ENCODE assay signal across 14 cellular contexts in genomic region chr18:46337206-46337710, GRCh38.
DNase-seq lines count a peak whose midpoint lies in the region; ATAC-seq and TF ChIP-seq lines count a peak whose summit lies in the region.
"Had no signal": no experiment of that assay in that cellular context is flagged by ENCODE, and none has a peak within 500 bp of the region (broad histone marks: within the 10 kb centered on the region; RNA-seq: fewer than 3 reads in every experiment).

No MANE protein-coding gene starts in this region.

- H3K9me3 Mint-ChIP-seq in activated naive CD8-positive, alpha-beta T cell treated with anti-CD3 and anti-CD28 coated beads, Interleukin-2, amount 10 ng/mL, durations not matched to agents 7 days and 5 days, result no peaks in the 10 kb centered on the region
- H3K9me3 Mint-ChIP-seq in activated naive CD8-positive, alpha-beta T cell treated with anti-CD3 and anti-CD28 coated beads for 36 hours, result no peaks in the 10 kb centered on the region
- H3K9me3 Mint-ChIP-seq: activated naive CD8-positive, alpha-beta T cell treated with anti-CD3 and anti-CD28 coated beads, Interleukin-2, amount 50 U/mL, for 24 hours had no signal

- H3K4me2 ChIP-seq in OCI-LY3 (ENCODE audit: low read length), result no peak overlapping the region

- H3K4me1 ChIP-seq in OCI-LY3 (ENCODE audit: low read length) (peaks cover 17% of the 10 kb centered on the region), stomach smooth muscle (ENCODE audit: control insufficient read depth, insufficient read depth, low read length) (peaks cover 16% of the 10 kb centered on the region)

- H3K79me2 ChIP-seq in OCI-LY3 (ENCODE audit: low read length), result no peaks in the 10 kb centered on the region

- H4K20me1 ChIP-seq in OCI-LY3 (ENCODE audit: insufficient read depth, low read length), result no peaks in the 10 kb centered on the region

- H3K36me3 ChIP-seq in OCI-LY3 (replicated peaks; ENCODE audit: low read depth, low read length) (no peaks in the 10 kb centered on the region), stomach smooth muscle (ENCODE audit: control insufficient read depth in 2 of 2, insufficient read depth in 2 of 2, low read length in 2 of 2) (no peaks in the 10 kb centered on the region)
- H3K36me3 ChIP-seq: thoracic aorta had no signal

- peaks cover 50% of the 10 kb centered on the region for H3K4me1 Mint-ChIP-seq in activated naive CD8-positive, alpha-beta T cell treated with anti-CD3 and anti-CD28 coated beads, Interleukin-2, amount 10 ng/mL, durations not matched to agents 7 days and 5 days
- H3K4me1 Mint-ChIP-seq in activated naive CD8-positive, alpha-beta T cell treated with anti-CD3 and anti-CD28 coated beads for 36 hours, result peaks cover 27% of the 10 kb centered on the region

- POLR2A ChIA-PET in activated naive CD8-positive, alpha-beta T cell treated with anti-CD3 and anti-CD28 coated beads, Interleukin-2, amount 10 ng/mL, durations not matched to agents 7 days and 5 days (lab: Charles Lee), result no interaction called here

- H3K9ac ChIP-seq in OCI-LY3 (ENCODE audit: low read length) (no peak overlapping the region), stomach smooth muscle (ENCODE audit: low read length in 2 of 2) (peak overlapping the region; percentile 55 to 59)

- no peak overlapping the region for H3K27ac ChIP-seq in OCI-LY3 (ENCODE audit: low read length)
- peak overlapping the region; percentile 53 for H3K27ac ChIP-seq in stomach smooth muscle (ENCODE audit: low read length)
- H3K27ac ChIP-seq: thoracic aorta had no signal

- peak overlapping the region; percentile 35 for H3K27ac Mint-ChIP-seq in activated naive CD8-positive, alpha-beta T cell treated with anti-CD3 and anti-CD28 coated beads, Interleukin-2, amount 10 ng/mL, durations not matched to agents 7 days and 5 days
- no peak overlapping the region for H3K27ac Mint-ChIP-seq in activated naive CD8-positive, alpha-beta T cell treated with anti-CD3 and anti-CD28 coated beads for 36 hours
- H3K27ac Mint-ChIP-seq: activated naive CD8-positive, alpha-beta T cell treated with anti-CD3 and anti-CD28 coated beads, Interleukin-2, amount 50 U/mL, for 24 hours; T-helper 17 cell had no signal

- peaks cover 4% of the 10 kb centered on the region for H3K36me3 Mint-ChIP-seq in activated naive CD8-positive, alpha-beta T cell treated with anti-CD3 and anti-CD28 coated beads, Interleukin-2, amount 10 ng/mL, durations not matched to agents 7 days and 5 days
- H3K36me3 Mint-ChIP-seq in activated naive CD8-positive, alpha-beta T cell treated with anti-CD3 and anti-CD28 coated beads for 36 hours, result peaks cover 4% of the 10 kb centered on the region

- peak overlapping the region; percentile 31; the same call in 1 of the 2 replicates for H2AFZ ChIP-seq in OCI-LY3 (ENCODE audit: low read depth, low read length)

- DNase-seq in activated naive CD8-positive, alpha-beta T cell treated with anti-CD3 and anti-CD28 coated beads, Interleukin-2, amount 10 ng/mL, durations not matched to agents 7 days and 5 days, result no peak
- DNase-seq in activated naive CD8-positive, alpha-beta T cell treated with anti-CD3 and anti-CD28 coated beads for 36 hours, result no peak
- DNase-seq in inferior parietal cortex (ENCODE audit: extremely low spot score), result peak; percentile 15
- DNase-seq in SKM-1 (lab: John Stamatoyannopoulos, UW; ENCODE audit: unreplicated experiment), result no peak
- no peak for DNase-seq in central memory CD4-positive, alpha-beta T cell
- no peak for DNase-seq in activated T-cell treated with anti-CD3 and anti-CD28 coated beads, Interleukin-2, amount 50 U/mL, for 1 hour
- DNase-seq: activated CD4-positive, alpha-beta T cell treated with anti-CD3 and anti-CD28 coated beads for 1 hour; activated naive CD8-positive, alpha-beta T cell treated with anti-CD3 and anti-CD28 coated beads, Interleukin-2, amount 50 U/mL, for 24 hours; stimulated activated CD4-positive, alpha-beta T cell treated with anti-CD3 and anti-CD28 coated beads, Interleukin-15, amount 100 ng/mL, for 24 hours; T-helper 17 cell had no signal

- peaks cover 51% of the 10 kb centered on the region for H3K27me3 Mint-ChIP-seq in activated naive CD8-positive, alpha-beta T cell treated with anti-CD3 and anti-CD28 coated beads, Interleukin-2, amount 10 ng/mL, durations not matched to agents 7 days and 5 days
- H3K27me3 Mint-ChIP-seq in activated naive CD8-positive, alpha-beta T cell treated with anti-CD3 and anti-CD28 coated beads for 36 hours, result peaks cover 66% of the 10 kb centered on the region

- H3K4me3 Mint-ChIP-seq in activated naive CD8-positive, alpha-beta T cell treated with anti-CD3 and anti-CD28 coated beads, Interleukin-2, amount 10 ng/mL, durations not matched to agents 7 days and 5 days, result no peak overlapping the region
- H3K4me3 Mint-ChIP-seq in activated naive CD8-positive, alpha-beta T cell treated with anti-CD3 and anti-CD28 coated beads for 36 hours, result no peak overlapping the region
- H3K4me3 Mint-ChIP-seq: activated naive CD8-positive, alpha-beta T cell treated with anti-CD3 and anti-CD28 coated beads, Interleukin-2, amount 50 U/mL, for 24 hours had no signal

- no peak for ATAC-seq in activated naive CD8-positive, alpha-beta T cell treated with anti-CD3 and anti-CD28 coated beads, Interleukin-2, amount 10 ng/mL, durations not matched to agents 7 days and 5 days (ENCODE audit: low read depth)
- ATAC-seq: activated naive CD8-positive, alpha-beta T cell treated with anti-CD3 and anti-CD28 coated beads, Interleukin-2, amount 50 U/mL, for 24 hours; HCT116; T-helper 17 cell had no signal

- H3K9me3 ChIP-seq in OCI-LY3 (ENCODE audit: insufficient read depth, low read length) (no peaks in the 10 kb centered on the region), stomach smooth muscle (ENCODE audit: control insufficient read depth in 2 of 2, low read length in 2 of 2) (no peaks in the 10 kb centered on the region)
- H3K9me3 ChIP-seq: thoracic aorta had no signal

- H3K27me3 ChIP-seq in OCI-LY3 (ENCODE audit: low read depth, low read length) (0 out of 2 replicates have a peak, but pooled peaks cover 3% of the 10 kb centered on the region), stomach smooth muscle (ENCODE audit: control insufficient read depth in 1 of 2, insufficient read depth in 2 of 2, low read length in 2 of 2) (no peaks in the 10 kb centered on the region)

- TF ChIP-seq CTCF in OCI-LY3 (IDR thresholded peaks at IDR 0.05; ENCODE audit: low read depth, low read length), result no peak

- H3K4me3 ChIP-seq in OCI-LY3 (ENCODE audit: low read length) (no peak overlapping the region), stomach smooth muscle (ENCODE audit: low read length in 2 of 2) (peak overlapping the region in 1 of 2 donors; percentile 42)
- H3K4me3 ChIP-seq: thoracic aorta had no signal
